ENCODE assay signal across 2 cellular contexts in genomic region chr7:105625986-105626385, GRCh38.
TF ChIP-seq lines count a peak whose summit lies in the region.

No MANE protein-coding gene starts in this region.

TF ChIP-seq in SK-N-SH, 30 proteins besides CTCF, POLR2A, EP300 and RAD21:
- TF ChIP-seq IRF3 (IDR thresholded peaks at IDR 0.05; ENCODE audit: low read depth, low read length) (no peak), FOXM1 (IDR thresholded peaks at IDR 0.05; ENCODE audit: low read depth) (no peak), USF2 (IDR thresholded peaks at IDR 0.05; ENCODE audit: borderline replicate concordance, low read depth, low read length) (no peak), MEF2A (IDR thresholded peaks at IDR 0.05; ENCODE audit: borderline replicate concordance, low read depth) (no peak), GABPA (IDR thresholded peaks at IDR 0.05; ENCODE audit: low read depth) (no peak), MAX (IDR thresholded peaks at IDR 0.05; ENCODE audit: low read depth) (no peak), USF1 (IDR thresholded peaks at IDR 0.05; ENCODE audit: borderline replicate concordance, low read depth) (no peak), MXI1 (IDR thresholded peaks at IDR 0.05; ENCODE audit: low read depth, low read length) (no peak), PBX3 (IDR thresholded peaks at IDR 0.05) (no peak), NRF1 (IDR thresholded peaks at IDR 0.05; ENCODE audit: low read depth, low read length) (no peak), NFIC (IDR thresholded peaks at IDR 0.05; ENCODE audit: borderline replicate concordance) (no peak)

TF ChIP-seq in K562, 482 proteins besides CTCF, POLR2A, EP300 and RAD21 (continues in another document):
- no peak for TF ChIP-seq RREB1 (CRISPR knock-in tag; IDR thresholded peaks at IDR 0.05)
- no peak for TF ChIP-seq THRB (CRISPR knock-in tag; conservative IDR thresholded peaks at IDR 0.05)
- no peak for TF ChIP-seq FOXP4 (CRISPR knock-in tag; IDR thresholded peaks at IDR 0.05; ENCODE audit: borderline replicate concordance)
- TF ChIP-seq ZNF146 (CRISPR knock-in tag; IDR thresholded peaks at IDR 0.05; ENCODE audit: unreplicated experiment) = peak; percentile 96
- no peak for TF ChIP-seq MNT (conservative IDR thresholded peaks at IDR 0.05)
- 0 out of 4 replicates have a peak, but pooled peaks of 1 of the 2 experiments have one; percentile 8 for TF ChIP-seq TRIM24 (IDR thresholded peaks at IDR 0.05)
- TF ChIP-seq GATA2 (CRISPR knock-in tag; IDR thresholded peaks at IDR 0.05) = no peak
- TF ChIP-seq NELFE (IDR thresholded peaks at IDR 0.05; ENCODE audit: insufficient read depth, insufficient read length) = no peak
- TF ChIP-seq CBX1 (IDR thresholded peaks at IDR 0.05; ENCODE audit: low read depth) = no peak
- no peak for TF ChIP-seq SP1 (CRISPR knock-in tag; IDR thresholded peaks at IDR 0.05)
- no peak for TF ChIP-seq MTF1 (CRISPR knock-in tag; IDR thresholded peaks at IDR 0.05; ENCODE audit: borderline replicate concordance)
- TF ChIP-seq YY1 (IDR thresholded peaks at IDR 0.05; ENCODE audit: borderline replicate concordance in 1 of 3, control insufficient read depth in 1 of 3, extremely low read depth in 1 of 3, insufficient read depth in 3 of 3, insufficient read length in 1 of 3, insufficient replicate concordance in 2 of 3, low read depth in 1 of 3, low read length in 2 of 3) = no peak
- no peak for TF ChIP-seq CTCFL (IDR thresholded peaks at IDR 0.05; ENCODE audit: borderline replicate concordance, insufficient read depth, low read depth, low read length, poor library complexity, severe bottlenecking)
- TF ChIP-seq NR4A1 (CRISPR knock-in tag; IDR thresholded peaks at IDR 0.05) = no peak
- TF ChIP-seq NR4A1 (tag; IDR thresholded peaks at IDR 0.05) = no peak
- no peak for TF ChIP-seq SETDB1 (IDR thresholded peaks at IDR 0.05; ENCODE audit: low read length)
- 0 out of 4 replicates have a peak, but pooled peaks of 1 of the 2 experiments have one; percentile 11 for TF ChIP-seq KDM1A (IDR thresholded peaks at IDR 0.05)
- no peak for TF ChIP-seq STAT5B (CRISPR knock-in tag; IDR thresholded peaks at IDR 0.05)
- TF ChIP-seq ZNF277 (CRISPR knock-in tag; IDR thresholded peaks at IDR 0.05; ENCODE audit: borderline replicate concordance) = no peak
- TF ChIP-seq SRSF3 (IDR thresholded peaks at IDR 0.05; ENCODE audit: insufficient read depth, low read length) = no peak
- no peak for TF ChIP-seq ZNF778 (CRISPR knock-in tag; IDR thresholded peaks at IDR 0.05)
- TF ChIP-seq TAL1 (IDR thresholded peaks at IDR 0.05) = no peak
- no peak for TF ChIP-seq ZNF23 (CRISPR knock-in tag; IDR thresholded peaks at IDR 0.05)
- TF ChIP-seq ZNF79 (CRISPR knock-in tag; IDR thresholded peaks at IDR 0.05; ENCODE audit: low read depth) = no peak
- no peak for TF ChIP-seq HDAC1 (IDR thresholded peaks at IDR 0.05)
- TF ChIP-seq BCOR (IDR thresholded peaks at IDR 0.05) = 0 out of 2 replicates have a peak, but pooled peaks have one; percentile 26
- no peak for TF ChIP-seq SAFB2 (IDR thresholded peaks at IDR 0.05; ENCODE audit: borderline replicate concordance, low read depth, low read length, severe bottlenecking)
- TF ChIP-seq RNF219 (CRISPR knock-in tag; IDR thresholded peaks at IDR 0.05) = no peak
- TF ChIP-seq KAT8 (IDR thresholded peaks at IDR 0.05; ENCODE audit: low read depth) = no peak
- no peak for TF ChIP-seq ARID4B (CRISPR knock-in tag; IDR thresholded peaks at IDR 0.05)
- no peak for TF ChIP-seq ZNF830 (CRISPR knock-in tag; IDR thresholded peaks at IDR 0.05)
- TF ChIP-seq ID3 (CRISPR knock-in tag; IDR thresholded peaks at IDR 0.05) = no peak
- no peak for TF ChIP-seq ID3 (tag; IDR thresholded peaks at IDR 0.05)
